Comparison of ENCODE assay signal across 14 cellular contexts in genomic region chr3:33392144-33392543, GRCh38. TPM values are rescaled to one million over a fixed set of nuclear protein-coding genes. Genes with fewer than 3 reads are reported as not detected.
A peak's percentile ranks its signal among the peaks of the same experiment; 100 is the strongest.
DNase-seq lines count a peak whose midpoint lies in the region; ATAC-seq and TF ChIP-seq lines count a peak whose summit lies in the region.
"Had no signal": no experiment of that assay in that cellular context is flagged by ENCODE, and none has a peak within 500 bp of the region (broad histone marks: within the 10 kb centered on the region; RNA-seq: fewer than 3 reads in every experiment).

No MANE protein-coding gene starts in this region.

- DNase-seq in activated CD8-positive, alpha-beta memory T cell treated with anti-CD3 and anti-CD28 coated beads, Interleukin-2, amount 10 ng/mL, durations not matched to agents 7 days and 5 days: no peak
- no peak for DNase-seq in activated CD8-positive, alpha-beta memory T cell treated with anti-CD3 and anti-CD28 coated beads, Interleukin-2, amount 50 U/mL, for 48 hours
- DNase-seq in activated CD4-positive, alpha-beta memory T cell treated with anti-CD3 and anti-CD28 coated beads for 36 hours: no peak
- no peak for DNase-seq in endothelial cell (ENCODE audit: low spot score)
- no peak for DNase-seq in SW480 (ENCODE audit: low spot score)
- DNase-seq in C1 segment of cervical spinal cord (lab: John Stamatoyannopoulos, UW): no peak
- no peak for DNase-seq in HUDEP-2 (lab: John Stamatoyannopoulos, UW; ENCODE audit: unreplicated experiment in 76 of 76)
- DNase-seq: head of caudate nucleus, islet precursor cell, NCI-H2029, NCI-H526, WERI-Rb-1 had no signal

- ATAC-seq in activated CD8-positive, alpha-beta memory T cell treated with anti-CD3 and anti-CD28 coated beads, Interleukin-2, amount 10 ng/mL, durations not matched to agents 7 days and 5 days: no peak
- ATAC-seq in stimulated activated memory B cell treated with anti-CD40 and anti-IgM and Interleukin-4, amounts not matched to agents 10 μg/mL and 1 μg/mL and 100 μg/mL, for 72 hours: no peak

- no peaks in the 10 kb centered on the region for H3K27me3 Mint-ChIP-seq in activated CD8-positive, alpha-beta memory T cell treated with anti-CD3 and anti-CD28 coated beads, Interleukin-2, amount 10 ng/mL, durations not matched to agents 7 days and 5 days
- H3K27me3 Mint-ChIP-seq in activated CD4-positive, alpha-beta memory T cell treated with anti-CD3 and anti-CD28 coated beads for 36 hours: no peaks in the 10 kb centered on the region
- peaks cover 2% of the 10 kb centered on the region for H3K27me3 Mint-ChIP-seq in endothelial cell (ENCODE audit: unreplicated experiment)
- H3K27me3 Mint-ChIP-seq in stimulated activated memory B cell treated with anti-CD40 and anti-IgM and Interleukin-4, amounts not matched to agents 10 μg/mL and 1 μg/mL and 100 μg/mL, for 72 hours: no peaks in the 10 kb centered on the region
- H3K27me3 Mint-ChIP-seq: dendritic cell treated with granulocyte-macrophage colony-stimulating factor and Interleukin-4, amounts not matched to agents 40 ng/mL and 50 ng/mL, for 4 days had no signal

- no peaks in the 10 kb centered on the region for H3K9me3 Mint-ChIP-seq in activated CD8-positive, alpha-beta memory T cell treated with anti-CD3 and anti-CD28 coated beads, Interleukin-2, amount 10 ng/mL, durations not matched to agents 7 days and 5 days (ENCODE audit: low read depth)
- no peaks in the 10 kb centered on the region for H3K9me3 Mint-ChIP-seq in activated CD4-positive, alpha-beta memory T cell treated with anti-CD3 and anti-CD28 coated beads for 36 hours
- no peaks in the 10 kb centered on the region for H3K9me3 Mint-ChIP-seq in endothelial cell (ENCODE audit: unreplicated experiment)
- H3K9me3 Mint-ChIP-seq in stimulated activated memory B cell treated with anti-CD40 and anti-IgM and Interleukin-4, amounts not matched to agents 10 μg/mL and 1 μg/mL and 100 μg/mL, for 72 hours: no peaks in the 10 kb centered on the region
- H3K9me3 Mint-ChIP-seq: dendritic cell treated with granulocyte-macrophage colony-stimulating factor and Interleukin-4, amounts not matched to agents 40 ng/mL and 50 ng/mL, for 4 days had no signal

- H3K4me1 Mint-ChIP-seq in activated CD8-positive, alpha-beta memory T cell treated with anti-CD3 and anti-CD28 coated beads, Interleukin-2, amount 10 ng/mL, durations not matched to agents 7 days and 5 days: peaks cover 18% of the 10 kb centered on the region
- peaks cover 17% of the 10 kb centered on the region for H3K4me1 Mint-ChIP-seq in activated CD4-positive, alpha-beta memory T cell treated with anti-CD3 and anti-CD28 coated beads for 36 hours (ENCODE audit: low read depth)
- no peaks in the 10 kb centered on the region for H3K4me1 Mint-ChIP-seq in endothelial cell (ENCODE audit: unreplicated experiment)
- no peaks in the 10 kb centered on the region for H3K4me1 Mint-ChIP-seq in stimulated activated memory B cell treated with anti-CD40 and anti-IgM and Interleukin-4, amounts not matched to agents 10 μg/mL and 1 μg/mL and 100 μg/mL, for 72 hours

- intact Hi-C loops in activated CD4-positive, alpha-beta memory T cell treated with anti-CD3 and anti-CD28 coated beads for 36 hours (cut with micrococcal nuclease): no loop called here

- POLR2A ChIA-PET in activated CD4-positive, alpha-beta memory T cell treated with anti-CD3 and anti-CD28 coated beads for 36 hours (lab: Charles Lee): no interaction called here

- peaks cover 55% of the 10 kb centered on the region for H3K36me3 Mint-ChIP-seq in activated CD8-positive, alpha-beta memory T cell treated with anti-CD3 and anti-CD28 coated beads, Interleukin-2, amount 10 ng/mL, durations not matched to agents 7 days and 5 days
- peaks cover 44% of the 10 kb centered on the region for H3K36me3 Mint-ChIP-seq in activated CD4-positive, alpha-beta memory T cell treated with anti-CD3 and anti-CD28 coated beads for 36 hours
- H3K36me3 Mint-ChIP-seq in endothelial cell (ENCODE audit: low read depth, unreplicated experiment): peaks cover 46% of the 10 kb centered on the region
- peaks cover 56% of the 10 kb centered on the region for H3K36me3 Mint-ChIP-seq in stimulated activated memory B cell treated with anti-CD40 and anti-IgM and Interleukin-4, amounts not matched to agents 10 μg/mL and 1 μg/mL and 100 μg/mL, for 72 hours

- CTCF ChIA-PET in activated CD8-positive, alpha-beta memory T cell treated with anti-CD3 and anti-CD28 coated beads, Interleukin-2, amount 10 ng/mL, durations not matched to agents 7 days and 5 days (lab: Charles Lee): no interaction called here
- CTCF ChIA-PET in activated CD4-positive, alpha-beta memory T cell treated with anti-CD3 and anti-CD28 coated beads for 36 hours (lab: Charles Lee): no interaction called here

- no peak for TF ChIP-seq CTCF in endothelial cell (IDR thresholded peaks at IDR 0.05; ENCODE audit: unreplicated experiment)

- no peak overlapping the region for H3K4me3 Mint-ChIP-seq in activated CD8-positive, alpha-beta memory T cell treated with anti-CD3 and anti-CD28 coated beads, Interleukin-2, amount 10 ng/mL, durations not matched to agents 7 days and 5 days
- H3K4me3 Mint-ChIP-seq in activated CD4-positive, alpha-beta memory T cell treated with anti-CD3 and anti-CD28 coated beads for 36 hours: no peak overlapping the region
- H3K4me3 Mint-ChIP-seq in endothelial cell (ENCODE audit: unreplicated experiment): no peak overlapping the region
- H3K4me3 Mint-ChIP-seq in stimulated activated memory B cell treated with anti-CD40 and anti-IgM and Interleukin-4, amounts not matched to agents 10 μg/mL and 1 μg/mL and 100 μg/mL, for 72 hours: no peak overlapping the region
- H3K4me3 Mint-ChIP-seq: dendritic cell treated with granulocyte-macrophage colony-stimulating factor and Interleukin-4, amounts not matched to agents 40 ng/mL and 50 ng/mL, for 4 days had no signal

- H3K27ac Mint-ChIP-seq in activated CD8-positive, alpha-beta memory T cell treated with anti-CD3 and anti-CD28 coated beads, Interleukin-2, amount 10 ng/mL, durations not matched to agents 7 days and 5 days: peak overlapping the region; percentile 43
- H3K27ac Mint-ChIP-seq in activated CD4-positive, alpha-beta memory T cell treated with anti-CD3 and anti-CD28 coated beads for 36 hours: peak overlapping the region; percentile 75
- H3K27ac Mint-ChIP-seq in endothelial cell (ENCODE audit: unreplicated experiment): peak overlapping the region; percentile 28
- peak overlapping the region; percentile 12 for H3K27ac Mint-ChIP-seq in stimulated activated memory B cell treated with anti-CD40 and anti-IgM and Interleukin-4, amounts not matched to agents 10 μg/mL and 1 μg/mL and 100 μg/mL, for 72 hours
- H3K27ac Mint-ChIP-seq: dendritic cell treated with granulocyte-macrophage colony-stimulating factor and Interleukin-4, amounts not matched to agents 40 ng/mL and 50 ng/mL, for 4 days had no signal

RNA-seq across cellular contexts. Expression of gene UBP1, which starts 48.1 kb away (rescaled TPM):
- total RNA-seq in activated CD8-positive, alpha-beta memory T cell treated with anti-CD3 and anti-CD28 coated beads, Interleukin-2, amount 10 ng/mL, durations not matched to agents 7 days and 5 days: 10 to 100 TPM; 60.5 to 71.8 TPM
- 10 to 100 TPM; 52.6 to 53.2 TPM for total RNA-seq in activated CD4-positive, alpha-beta memory T cell treated with anti-CD3 and anti-CD28 coated beads for 36 hours
- total RNA-seq in endothelial cell (ENCODE audit: unreplicated experiment): 83.3 TPM

Comparison
In these comparisons a context has a peak if more than half of its experiments do, and no peak if none do; other contexts are left out.
1. H3K27ac Mint-ChIP-seq: peak in every context shown above with its lines; median percentile 75 in activated CD4-positive, alpha-beta memory T cell treated with anti-CD3 and anti-CD28 coated beads for 36 hours; 43 in activated CD8-positive, alpha-beta memory T cell treated with anti-CD3 and anti-CD28 coated beads, Interleukin-2, amount 10 ng/mL, durations not matched to agents 7 days and 5 days; 28 in endothelial cell; 12 in stimulated activated memory B cell treated with anti-CD40 and anti-IgM and Interleukin-4, amounts not matched to agents 10 μg/mL and 1 μg/mL and 100 μg/mL, for 72 hours.